In genomic region chr3:39190281-39191025, GRCh38 we compare ENCODE assay signal across 18 cellular contexts. TPM values are rescaled to one million over a fixed set of nuclear protein-coding genes. Genes with fewer than 3 reads are reported as not detected.
DNase-seq lines count a peak whose midpoint lies in the region; ATAC-seq and TF ChIP-seq lines count a peak whose summit lies in the region.
"Had no signal": no experiment of that assay in that cellular context is flagged by ENCODE, and none has a peak within 500 bp of the region (broad histone marks: within the 10 kb centered on the region; RNA-seq: fewer than 3 reads in every experiment).

No MANE protein-coding gene starts in this region.

- no peaks in the 10 kb centered on the region for H3K79me2 ChIP-seq in MM.1S (ENCODE audit: low read length)
- H3K79me2 ChIP-seq in osteoblast (ENCODE audit: insufficient read depth, low read length), result no peaks in the 10 kb centered on the region

- no peak for ATAC-seq in CD4-positive, CD25-positive, alpha-beta regulatory T cell (ENCODE audit: low read depth in 2 of 2)
- ATAC-seq in heart right ventricle, result peak in 5 of 8 donors; percentile 24 to 53 (median 32)

- no peaks in the 10 kb centered on the region for H3F3A ChIP-seq in MM.1S (ENCODE audit: insufficient read depth, low read length)

- peak overlapping the region; percentile 65 for H2AFZ ChIP-seq in MM.1S (ENCODE audit: low read length)
- no peak overlapping the region for H2AFZ ChIP-seq in osteoblast (ENCODE audit: low read length)

- H3K4me2 ChIP-seq in MM.1S (ENCODE audit: low read depth, low read length) (peak overlapping the region; percentile 14; the same call in 1 of the 2 replicates), osteoblast (ENCODE audit: insufficient read depth, low read length) (no peak overlapping the region)

- no peak overlapping the region for H3K4me3 ChIP-seq in CD4-positive, CD25-positive, alpha-beta regulatory T cell (ENCODE audit: low read depth, low read length)
- no peak overlapping the region for H3K4me3 ChIP-seq in MM.1S (ENCODE audit: low read length)
- peak overlapping the region; percentile 39 to 68 (median 55) for H3K4me3 ChIP-seq in heart right ventricle
- no peak overlapping the region for H3K4me3 ChIP-seq in osteoblast (ENCODE audit: insufficient read depth, low read length)
- H3K4me3 ChIP-seq: ascending aorta, right lobe of liver, stomach, upper lobe of left lung had no signal

- H3K4me1 Mint-ChIP-seq in CD4-positive, CD25-positive, alpha-beta regulatory T cell, result peaks cover 0 to 6% (median 3%) of the 10 kb centered on the region in 4 donors

- peaks cover 4% of the 10 kb centered on the region for H3K27me3 Mint-ChIP-seq in CD4-positive, CD25-positive, alpha-beta regulatory T cell

- H3K4me1 ChIP-seq in CD4-positive, CD25-positive, alpha-beta regulatory T cell (ENCODE audit: control insufficient read depth, insufficient read depth, low read length, poor library complexity, severe bottlenecking), result no peaks in the 10 kb centered on the region
- peaks cover 28% of the 10 kb centered on the region for H3K4me1 ChIP-seq in MM.1S (ENCODE audit: low read length)
- peaks cover 10 to 57% (median 27%) of the 10 kb centered on the region in 9 donors for H3K4me1 ChIP-seq in heart right ventricle
- peaks cover 10% of the 10 kb centered on the region for H3K4me1 ChIP-seq in osteoblast (ENCODE audit: insufficient read depth, low read length)
- H3K4me1 ChIP-seq: ascending aorta, right lobe of liver had no signal

- H3K9me3 ChIP-seq in CD4-positive, CD25-positive, alpha-beta regulatory T cell (ENCODE audit: control insufficient read depth in 2 of 2, low read length in 2 of 2), result no peaks in the 10 kb centered on the region
- H3K9me3 ChIP-seq in MM.1S (replicated peaks; ENCODE audit: insufficient read depth, low read length) (no peaks in the 10 kb centered on the region), heart right ventricle (no peaks in the 10 kb centered on the region), osteoblast (ENCODE audit: low read depth, low read length) (no peaks in the 10 kb centered on the region)
- H3K9me3 ChIP-seq: ascending aorta, right lobe of liver, stomach, upper lobe of left lung had no signal

- H3K36me3 ChIP-seq in CD4-positive, CD25-positive, alpha-beta regulatory T cell (ENCODE audit: control insufficient read depth, insufficient read depth, low read length), result no peaks in the 10 kb centered on the region
- no peaks in the 10 kb centered on the region for H3K36me3 ChIP-seq in MM.1S (replicated peaks; ENCODE audit: insufficient read depth, low read length)
- H3K36me3 ChIP-seq in heart right ventricle, result peaks cover 0 to 38% (median 0%) of the 10 kb centered on the region in 9 donors
- no peaks in the 10 kb centered on the region for H3K36me3 ChIP-seq in osteoblast (ENCODE audit: insufficient read depth, low read length)
- H3K36me3 ChIP-seq: ascending aorta, right lobe of liver, stomach, upper lobe of left lung had no signal

- H4K20me1 ChIP-seq in MM.1S (ENCODE audit: insufficient read depth, low read length) (no peaks in the 10 kb centered on the region), osteoblast (ENCODE audit: insufficient read depth, low read length) (peaks cover 2% of the 10 kb centered on the region)

- intact Hi-C loops in heart right ventricle (cut with DNase I), result loop anchor here in 6 of 10 donors (1.0 to 5.0 kb wide), 5 partner anchors 63 to 98 kb away; no protein-coding TSS in a partner anchor

- DNase-seq in CD4-positive, CD25-positive, alpha-beta regulatory T cell, result no peak
- DNase-seq in MM.1S (no peak), heart right ventricle (peak in 1 of 2 donors; percentile 26), osteoblast (ENCODE audit: insufficient read length, low spot score, missing footprints) (peak; percentile 71), cerebellar nuclear complex (lab: John Stamatoyannopoulos, UW) (no peak), NCI-H1417 treated with DMSO at 0.1 percent for 48 hours (lab: John Stamatoyannopoulos, UW) (no peak), AG08395 (ENCODE audit: low spot score) (no peak)
- DNase-seq: activated CD4-positive, CD25-positive, alpha-beta regulatory T cell treated with anti-CD3 and anti-CD28 coated beads, Interleukin-2, amount 50 U/mL, for 72 hours; activated naive CD4-positive, alpha-beta T cell; NCI-H2081 treated with DMSO at 0.1 percent for 48 hours; occipital lobe had no signal

- no peak overlapping the region for H3K27ac ChIP-seq in CD4-positive, CD25-positive, alpha-beta regulatory T cell (ENCODE audit: insufficient read depth, low read length, poor library complexity, severe bottlenecking)
- H3K27ac ChIP-seq in MM.1S (ENCODE audit: low read length) (peak overlapping the region; percentile 46; the same call in 1 of the 2 replicates), heart right ventricle (peak overlapping the region; percentile 70 to 98 (median 90)), osteoblast (ENCODE audit: low read depth, low read length) (no peak overlapping the region)
- H3K27ac ChIP-seq: ascending aorta, upper lobe of left lung had no signal

- H3K9me2 ChIP-seq in MM.1S (replicated peaks; ENCODE audit: insufficient read depth, low read length), result no peaks in the 10 kb centered on the region

- no peaks in the 10 kb centered on the region for H3K36me3 Mint-ChIP-seq in CD4-positive, CD25-positive, alpha-beta regulatory T cell

- peak overlapping the region in 2 of 3 donors; percentile 3 to 77 for H3K27ac Mint-ChIP-seq in CD4-positive, CD25-positive, alpha-beta regulatory T cell
- H3K27ac Mint-ChIP-seq: HFFc6 had no signal

- H3K4me3 Mint-ChIP-seq in CD4-positive, CD25-positive, alpha-beta regulatory T cell, result no peak overlapping the region
- H3K4me3 Mint-ChIP-seq: HFFc6 had no signal

- TF ChIP-seq CTCF in MM.1S (IDR thresholded peaks at IDR 0.05; ENCODE audit: low read length) (no peak), heart right ventricle (IDR thresholded peaks at IDR 0.05) (no peak), osteoblast (IDR thresholded peaks at IDR 0.05; ENCODE audit: extremely low read depth, low read depth, low read length) (no peak)

- WGBS in heart right ventricle, 2 donors, result 38 to 58% methylated on average over 7 of the region's 7 CpGs

- peaks cover 0 to 2% (median 0%) of the 10 kb centered on the region in 7 donors for H3K9me3 Mint-ChIP-seq in CD4-positive, CD25-positive, alpha-beta regulatory T cell
- H3K9me3 Mint-ChIP-seq: HFFc6 had no signal

- peak overlapping the region; percentile 32; the same call in 1 of the 2 replicates for H3K9ac ChIP-seq in MM.1S (ENCODE audit: low read length)

- H3K27me3 ChIP-seq in CD4-positive, CD25-positive, alpha-beta regulatory T cell (ENCODE audit: control insufficient read depth, insufficient read depth, low read length), result no peaks in the 10 kb centered on the region
- H3K27me3 ChIP-seq in MM.1S (replicated peaks; ENCODE audit: insufficient read depth, low read length) (no peaks in the 10 kb centered on the region), heart right ventricle (no peaks in the 10 kb centered on the region), osteoblast (ENCODE audit: insufficient read depth, low read length) (no peaks in the 10 kb centered on the region)
- H3K27me3 ChIP-seq: ascending aorta, right lobe of liver, stomach, upper lobe of left lung had no signal

RNA-seq across cellular contexts. Expression of gene XIRP1, which starts 1.9 kb away (rescaled TPM):
- not detected for total RNA-seq in CD4-positive, CD25-positive, alpha-beta regulatory T cell
- not detected for polyA plus RNA-seq in CD4-positive, CD25-positive, alpha-beta regulatory T cell
- total RNA-seq in heart right ventricle (1,000 to 10,000 TPM in 2 of 10 donors, 100 to 1,000 TPM in 8; 277 to 1,691 (median 608) TPM), osteoblast (under 0.01 TPM in 2 replicates)
- polyA plus RNA-seq in heart right ventricle, result 100 to 1,000 TPM; 404 to 586 TPM
- total RNA-seq: ascending aorta, HFFc6, left colon, NCI-H460, occipital lobe had no signal

RNA-seq across cellular contexts. Expression of gene CSRNP1, which starts 37.1 kb away (rescaled TPM):
- total RNA-seq in CD4-positive, CD25-positive, alpha-beta regulatory T cell, result 300 TPM
- 10 to 100 TPM; 12.5 to 24.1 (median 14.7) TPM for polyA plus RNA-seq in CD4-positive, CD25-positive, alpha-beta regulatory T cell
- total RNA-seq in heart right ventricle (10 to 100 TPM in 9 of 10 donors, 1 to 10 TPM in 1; 7.4 to 46.3 (median 17.7) TPM), osteoblast (5.8 and 8.0 TPM in 2 replicates)
- 10 to 100 TPM; 14.1 to 28.1 TPM for polyA plus RNA-seq in heart right ventricle

Comparison
In these comparisons a context has a peak if more than half of its experiments do, and no peak if none do; other contexts are left out.
1. ATAC-seq: peak in heart right ventricle (5 of 8); none in CD4-positive, CD25-positive, alpha-beta regulatory T cell (0 of 2).
2. H3K27ac ChIP-seq: peak in MM.1S (single experiment) and heart right ventricle (10 of 10); none in CD4-positive, CD25-positive, alpha-beta regulatory T cell (single experiment) and osteoblast (single experiment).
3. H3K4me3 ChIP-seq: peak in heart right ventricle (10 of 10); none in CD4-positive, CD25-positive, alpha-beta regulatory T cell (single experiment), MM.1S (single experiment) and osteoblast (single experiment).
4. RNA of gene XIRP1, which starts 1.9 kb away (total RNA-seq): 277 to 1,691 TPM in heart right ventricle; not detected in CD4-positive, CD25-positive, alpha-beta regulatory T cell (single experiment) and under 0.01 TPM in osteoblast; every median in the first group is over 100 times any median in the second.